2 cellular contexts compared by ENCODE assay signal in the genomic region with DNA sequence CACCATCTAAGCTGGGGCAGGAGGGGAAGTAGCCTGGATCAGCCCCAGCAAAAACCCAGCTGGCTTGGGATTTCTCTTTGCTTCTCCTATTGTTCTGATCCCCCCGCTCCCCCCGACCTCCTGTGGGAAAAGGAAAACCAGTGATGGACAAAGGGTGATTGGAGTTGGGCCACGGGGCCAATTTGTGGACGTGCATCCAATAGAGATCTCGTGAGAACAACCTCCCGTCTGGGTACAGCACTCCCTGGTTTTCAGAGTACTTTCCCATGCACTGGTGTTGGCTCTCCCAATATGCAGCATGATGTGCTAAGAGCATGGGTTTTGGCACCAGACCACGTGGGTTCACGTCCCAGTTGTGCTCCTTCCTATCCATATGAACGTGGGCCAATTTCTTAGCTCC.
TF ChIP-seq lines count a peak whose summit lies in the region.

No MANE protein-coding gene starts in this region.

TF ChIP-seq in endothelial cell of umbilical vein, 7 proteins besides CTCF, POLR2A, EP300 and RAD21:
- TF ChIP-seq POLR2AphosphoS5 (IDR thresholded peaks at IDR 0.05; ENCODE audit: insufficient read depth, low read depth, low read length) (no peak), MYC (IDR thresholded peaks at IDR 0.05; ENCODE audit: low read depth, low read length) (no peak), GATA2 (IDR thresholded peaks at IDR 0.05; ENCODE audit: insufficient read depth, insufficient read length, low read depth, low read length) (no peak), JUN (IDR thresholded peaks at IDR 0.05; ENCODE audit: borderline replicate concordance, insufficient read depth, insufficient read length, low read depth) (no peak), EZH2 (IDR thresholded peaks at IDR 0.05; ENCODE audit: borderline replicate concordance, low read depth, low read length, severe bottlenecking) (no peak), FOS (IDR thresholded peaks at IDR 0.05; ENCODE audit: borderline replicate concordance, insufficient read depth, low read length) (no peak)
- TF ChIP-seq, protein P1, sequence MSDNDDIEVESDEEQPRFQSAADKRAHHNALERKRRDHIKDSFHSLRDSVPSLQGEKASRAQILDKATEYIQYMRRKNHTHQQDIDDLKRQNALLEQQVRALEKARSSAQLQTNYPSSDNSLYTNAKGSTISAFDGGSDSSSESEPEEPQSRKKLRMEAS (IDR thresholded peaks at IDR 0.05; ENCODE audit: insufficient read depth, insufficient read length) = no peak

TF ChIP-seq in SK-N-SH, 30 proteins besides CTCF, POLR2A, EP300 and RAD21:
- TF ChIP-seq POLR2AphosphoS5 (IDR thresholded peaks at IDR 0.05; ENCODE audit: low read depth, low read length) (no peak), RFX5 (IDR thresholded peaks at IDR 0.05; ENCODE audit: low read length) (no peak), SMC3 (IDR thresholded peaks at IDR 0.05; ENCODE audit: low read depth, low read length) (no peak), TAF1 (IDR thresholded peaks at IDR 0.05; ENCODE audit: borderline replicate concordance, low read depth, low read length) (no peak), ELF1 (IDR thresholded peaks at IDR 0.05) (no peak), NFIC (IDR thresholded peaks at IDR 0.05; ENCODE audit: borderline replicate concordance) (no peak), NRF1 (IDR thresholded peaks at IDR 0.05; ENCODE audit: low read depth, low read length) (no peak), SIN3A (IDR thresholded peaks at IDR 0.05; ENCODE audit: borderline replicate concordance, low read depth, low read length) (no peak), JUND (IDR thresholded peaks at IDR 0.05) (no peak), RXRA (IDR thresholded peaks at IDR 0.05; ENCODE audit: borderline replicate concordance, low read depth) (no peak), MEF2A (IDR thresholded peaks at IDR 0.05; ENCODE audit: borderline replicate concordance, low read depth) (no peak), GABPA (IDR thresholded peaks at IDR 0.05; ENCODE audit: low read depth) (no peak), FOXM1 (IDR thresholded peaks at IDR 0.05; ENCODE audit: low read depth) (no peak)
- TF ChIP-seq, protein P2, sequence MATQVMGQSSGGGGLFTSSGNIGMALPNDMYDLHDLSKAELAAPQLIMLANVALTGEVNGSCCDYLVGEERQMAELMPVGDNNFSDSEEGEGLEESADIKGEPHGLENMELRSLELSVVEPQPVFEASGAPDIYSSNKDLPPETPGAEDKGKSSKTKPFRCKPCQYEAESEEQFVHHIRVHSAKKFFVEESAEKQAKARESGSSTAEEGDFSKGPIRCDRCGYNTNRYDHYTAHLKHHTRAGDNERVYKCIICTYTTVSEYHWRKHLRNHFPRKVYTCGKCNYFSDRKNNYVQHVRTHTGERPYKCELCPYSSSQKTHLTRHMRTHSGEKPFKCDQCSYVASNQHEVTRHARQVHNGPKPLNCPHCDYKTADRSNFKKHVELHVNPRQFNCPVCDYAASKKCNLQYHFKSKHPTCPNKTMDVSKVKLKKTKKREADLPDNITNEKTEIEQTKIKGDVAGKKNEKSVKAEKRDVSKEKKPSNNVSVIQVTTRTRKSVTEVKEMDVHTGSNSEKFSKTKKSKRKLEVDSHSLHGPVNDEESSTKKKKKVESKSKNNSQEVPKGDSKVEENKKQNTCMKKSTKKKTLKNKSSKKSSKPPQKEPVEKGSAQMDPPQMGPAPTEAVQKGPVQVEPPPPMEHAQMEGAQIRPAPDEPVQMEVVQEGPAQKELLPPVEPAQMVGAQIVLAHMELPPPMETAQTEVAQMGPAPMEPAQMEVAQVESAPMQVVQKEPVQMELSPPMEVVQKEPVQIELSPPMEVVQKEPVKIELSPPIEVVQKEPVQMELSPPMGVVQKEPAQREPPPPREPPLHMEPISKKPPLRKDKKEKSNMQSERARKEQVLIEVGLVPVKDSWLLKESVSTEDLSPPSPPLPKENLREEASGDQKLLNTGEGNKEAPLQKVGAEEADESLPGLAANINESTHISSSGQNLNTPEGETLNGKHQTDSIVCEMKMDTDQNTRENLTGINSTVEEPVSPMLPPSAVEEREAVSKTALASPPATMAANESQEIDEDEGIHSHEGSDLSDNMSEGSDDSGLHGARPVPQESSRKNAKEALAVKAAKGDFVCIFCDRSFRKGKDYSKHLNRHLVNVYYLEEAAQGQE (IDR thresholded peaks at IDR 0.05; ENCODE audit: low read depth, low read length) = no peak
